21 cellular contexts compared by ENCODE assay signal in genomic region chr22:33758125-33758483, GRCh38.
"Had no signal": no experiment of that assay in that cellular context is flagged by ENCODE, and none has a peak within 500 bp of the region (broad histone marks: within the 10 kb centered on the region; RNA-seq: fewer than 3 reads in every experiment).

No MANE protein-coding gene starts in this region.

- H3K27me3 Mint-ChIP-seq: activated T-helper 17 cell treated with anti-CD3 and anti-CD28 coated beads, Interleukin-2, amount 50 U/mL, for 72 hours; dendritic cell treated with granulocyte-macrophage colony-stimulating factor and Interleukin-4, amounts not matched to agents 40 ng/mL and 50 ng/mL, for 4 days; naive thymus-derived CD8-positive, alpha-beta T cell; stimulated activated naive CD8-positive, alpha-beta T cell treated with anti-CD3 and anti-CD28 coated beads, Interleukin-15, amount 100 ng/mL, for 72 hours had no signal

- ATAC-seq: activated T-helper 17 cell treated with anti-CD3 and anti-CD28 coated beads, Interleukin-2, amount 50 U/mL, for 72 hours; foreskin keratinocyte; left lung; naive thymus-derived CD8-positive, alpha-beta T cell; stimulated activated naive CD8-positive, alpha-beta T cell treated with anti-CD3 and anti-CD28 coated beads, Interleukin-15, amount 100 ng/mL, for 72 hours had no signal

- H3K4me3 ChIP-seq: left lung, prostate gland, sigmoid colon, spleen, upper lobe of left lung had no signal

- H3K4me1 Mint-ChIP-seq: activated T-helper 17 cell treated with anti-CD3 and anti-CD28 coated beads, Interleukin-2, amount 50 U/mL, for 72 hours; naive thymus-derived CD8-positive, alpha-beta T cell; stimulated activated naive CD8-positive, alpha-beta T cell treated with anti-CD3 and anti-CD28 coated beads, Interleukin-15, amount 100 ng/mL, for 72 hours had no signal

- H3K27ac Mint-ChIP-seq: activated T-helper 17 cell treated with anti-CD3 and anti-CD28 coated beads, Interleukin-2, amount 50 U/mL, for 72 hours; dendritic cell treated with granulocyte-macrophage colony-stimulating factor and Interleukin-4, amounts not matched to agents 40 ng/mL and 50 ng/mL, for 4 days; naive thymus-derived CD8-positive, alpha-beta T cell; stimulated activated naive CD8-positive, alpha-beta T cell treated with anti-CD3 and anti-CD28 coated beads, Interleukin-15, amount 100 ng/mL, for 72 hours had no signal

- DNase-seq: activated CD4-positive, alpha-beta T cell treated with anti-CD3 and anti-CD28 coated beads for 1 hour; activated CD4-positive, alpha-beta T cell treated with anti-CD3 and anti-CD28 coated beads, Interleukin-2, amount 50 U/mL, for 4 hours; activated naive CD4-positive, alpha-beta T cell treated with Interleukin-2 at 50 U/mL for 16 hours; anterior cingulate cortex; brain microvascular endothelial cell; cerebellar nuclear complex; effector memory CD4-positive, alpha-beta T cell; foreskin keratinocyte; islet precursor cell; left lung; mesenchymal stem cell; naive thymus-derived CD8-positive, alpha-beta T cell; occipital lobe; sigmoid colon; spleen; stimulated activated naive CD8-positive, alpha-beta T cell treated with anti-CD3 and anti-CD28 coated beads, Interleukin-15, amount 100 ng/mL, for 72 hours; T1000; upper lobe of left lung had no signal

- H3K4me3 Mint-ChIP-seq: activated T-helper 17 cell treated with anti-CD3 and anti-CD28 coated beads, Interleukin-2, amount 50 U/mL, for 72 hours; dendritic cell treated with granulocyte-macrophage colony-stimulating factor and Interleukin-4, amounts not matched to agents 40 ng/mL and 50 ng/mL, for 4 days; naive thymus-derived CD8-positive, alpha-beta T cell; stimulated activated naive CD8-positive, alpha-beta T cell treated with anti-CD3 and anti-CD28 coated beads, Interleukin-15, amount 100 ng/mL, for 72 hours had no signal

- H3K9me3 ChIP-seq: prostate gland, sigmoid colon, upper lobe of left lung had no signal

- H3K27ac ChIP-seq: brain microvascular endothelial cell, foreskin keratinocyte, left lung, prostate gland, spleen, upper lobe of left lung had no signal

- H3K27me3 ChIP-seq: brain microvascular endothelial cell, foreskin keratinocyte, left lung, sigmoid colon, spleen, upper lobe of left lung had no signal

- H3K36me3 ChIP-seq: brain microvascular endothelial cell, left lung, prostate gland, upper lobe of left lung had no signal

- H3K4me1 ChIP-seq: foreskin keratinocyte, left lung, prostate gland, spleen, upper lobe of left lung had no signal
